Comparison of ENCODE assay signal across 4 cellular contexts in genomic region chr5:135279328-135279727, GRCh38.
TF ChIP-seq lines count a peak whose summit lies in the region.

No MANE protein-coding gene starts in this region.

TF ChIP-seq in HepG2, 621 proteins besides CTCF, POLR2A, EP300 and RAD21:
- TF ChIP-seq TGIF2 (CRISPR knock-in tag; IDR thresholded peaks at IDR 0.05) (no peak), MAFK (conservative IDR thresholded peaks at IDR 0.05 in 1 of 2, IDR thresholded peaks at IDR 0.05 in 1 of 2; ENCODE audit: low read length in 2 of 2) (peak in 1 of 2 experiments; percentile 60; a peak in 1 of 4 replicates), MAFF (IDR thresholded peaks at IDR 0.05; ENCODE audit: low read depth, low read length) (0 out of 2 replicates have a peak, but pooled peaks have one; percentile 23)

TF ChIP-seq in A549, 52 proteins besides CTCF, POLR2A, EP300 and RAD21:
- TF ChIP-seq SREBF2 (IDR thresholded peaks at IDR 0.05) (no peak), FOSB (CRISPR knock-in tag; IDR thresholded peaks at IDR 0.05) (no peak), FOSL2 (IDR thresholded peaks at IDR 0.05) (no peak), FOSL2 (CRISPR knock-in tag; IDR thresholded peaks at IDR 0.05) (no peak), PHF8 (IDR thresholded peaks at IDR 0.05; ENCODE audit: borderline replicate concordance, low read depth) (no peak), MAFK (IDR thresholded peaks at IDR 0.05; ENCODE audit: partially characterized antibody) (peak; percentile 64)

TF ChIP-seq in IMR-90, 13 proteins besides CTCF, POLR2A, EP300 and RAD21:
- TF ChIP-seq MXI1 (IDR thresholded peaks at IDR 0.05; ENCODE audit: borderline replicate concordance, low read depth, low read length) (no peak), USF2 (IDR thresholded peaks at IDR 0.05; ENCODE audit: low read depth, low read length) (no peak), MAFK (IDR thresholded peaks at IDR 0.05; ENCODE audit: low read depth, low read length) (peak; percentile 24; the same call in 1 of the 2 replicates)
TF ChIP-seq in IMR-90: peak in this region for 1.

TF ChIP-seq in K562, 482 proteins besides CTCF, POLR2A, EP300 and RAD21:
- TF ChIP-seq, protein P1, sequence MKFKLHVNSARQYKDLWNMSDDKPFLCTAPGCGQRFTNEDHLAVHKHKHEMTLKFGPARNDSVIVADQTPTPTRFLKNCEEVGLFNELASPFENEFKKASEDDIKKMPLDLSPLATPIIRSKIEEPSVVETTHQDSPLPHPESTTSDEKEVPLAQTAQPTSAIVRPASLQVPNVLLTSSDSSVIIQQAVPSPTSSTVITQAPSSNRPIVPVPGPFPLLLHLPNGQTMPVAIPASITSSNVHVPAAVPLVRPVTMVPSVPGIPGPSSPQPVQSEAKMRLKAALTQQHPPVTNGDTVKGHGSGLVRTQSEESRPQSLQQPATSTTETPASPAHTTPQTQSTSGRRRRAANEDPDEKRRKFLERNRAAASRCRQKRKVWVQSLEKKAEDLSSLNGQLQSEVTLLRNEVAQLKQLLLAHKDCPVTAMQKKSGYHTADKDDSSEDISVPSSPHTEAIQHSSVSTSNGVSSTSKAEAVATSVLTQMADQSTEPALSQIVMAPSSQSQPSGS (CRISPR knock-in tag; IDR thresholded peaks at IDR 0.05) = no peak
- TF ChIP-seq EZH2 (IDR thresholded peaks at IDR 0.05; ENCODE audit: borderline replicate concordance, low read depth, low read length) = no peak
- 0 out of 2 replicates have a peak, but pooled peaks have one; percentile 18 for TF ChIP-seq C11orf30 (IDR thresholded peaks at IDR 0.05; ENCODE audit: low read depth)
- no peak for TF ChIP-seq ARID2 (IDR thresholded peaks at IDR 0.05)
- TF ChIP-seq NCOA2 (IDR thresholded peaks at IDR 0.05; ENCODE audit: partially characterized antibody in 2 of 2) = no peak
- peak; percentile 52 for TF ChIP-seq ZNF316 (IDR thresholded peaks at IDR 0.05)
- TF ChIP-seq SMAD4 (CRISPR knock-in tag; conservative IDR thresholded peaks at IDR 0.05) = no peak
- TF ChIP-seq OTX1 (CRISPR knock-in tag; IDR thresholded peaks at IDR 0.05) = no peak
- no peak for TF ChIP-seq SIRT6 (IDR thresholded peaks at IDR 0.05; ENCODE audit: low read depth, low read length)
